22 cellular contexts compared by ENCODE assay signal in genomic region chr1:19272064-19272463, GRCh38. TPM values are rescaled to one million over a fixed set of nuclear protein-coding genes. Genes with fewer than 3 reads are reported as not detected.
"Had no signal": no experiment of that assay in that cellular context is flagged by ENCODE, and none has a peak within 500 bp of the region (broad histone marks: within the 10 kb centered on the region; RNA-seq: fewer than 3 reads in every experiment).

No MANE protein-coding gene starts in this region.

- ATAC-seq: left ventricle myocardium superior; natural killer cell; sciatic nerve; stimulated activated memory B cell treated with anti-CD40 and anti-IgM and Interleukin-4, amounts not matched to agents 10 μg/mL and 1 μg/mL and 100 μg/mL, for 72 hours; stimulated activated naive CD8-positive, alpha-beta T cell treated with anti-CD3 and anti-CD28 coated beads, Interleukin-15, Interleukin-2, amounts not matched to agents 100 U/mL and 50 U/mL, for 24 hours had no signal

- H3K4me3 ChIP-seq: lung, thoracic aorta, tibial nerve, upper lobe of left lung had no signal

- H3K4me1 ChIP-seq: parathyroid adenoma, tibial nerve had no signal

- FAIRE-seq: frontal cortex, urothelium cell line had no signal

- H3K9me3 ChIP-seq: thoracic aorta had no signal

- H3K79me2 ChIP-seq: parathyroid adenoma had no signal

- H3K27ac ChIP-seq: parathyroid adenoma, thoracic aorta, tibial nerve, upper lobe of left lung had no signal

- H2AFZ ChIP-seq: parathyroid adenoma had no signal

- DNase-seq: cortex of kidney; effector CD4-positive, alpha-beta T cell; hypothalamus; immature natural killer cell; islet precursor cell; kidney glomerular epithelial cell; left colon; left ventricle myocardium superior; natural killer cell; occipital lobe; stimulated activated CD4-positive, alpha-beta T cell treated with anti-CD3 and anti-CD28 coated beads, Interleukin-2, amount 100 ng/mL, for 24 hours; stimulated activated CD4-positive, alpha-beta T cell treated with anti-CD3 and anti-CD28 coated beads, Interleukin-4, amount 100 ng/mL, for 24 hours; stimulated activated naive CD8-positive, alpha-beta T cell treated with anti-CD3 and anti-CD28 coated beads, Interleukin-15, Interleukin-2, amounts not matched to agents 100 U/mL and 50 U/mL, for 24 hours; upper lobe of left lung had no signal

- H3K27me3 ChIP-seq: upper lobe of left lung had no signal

- H3K36me3 ChIP-seq: thoracic aorta, upper lobe of left lung had no signal

RNA-seq across cellular contexts. Expression of gene AKR7A3, which starts 16.5 kb away (rescaled TPM):
- polyA plus RNA-seq: immature natural killer cell had no signal
